In genomic region chr2:195658541-195658890, GRCh38 we compare ENCODE assay signal across 8 cellular contexts. TPM values are rescaled to one million over a fixed set of nuclear protein-coding genes. Genes with fewer than 3 reads are reported as not detected.
DNase-seq lines count a peak whose midpoint lies in the region; ATAC-seq and TF ChIP-seq lines count a peak whose summit lies in the region.

No MANE protein-coding gene starts in this region.

- H3K9ac ChIP-seq in OCI-LY3 (ENCODE audit: low read length): peak overlapping the region; percentile 93

- H3K36me3 ChIP-seq in ACC112 (ENCODE audit: insufficient read depth, low read length) (no peaks in the 10 kb centered on the region), OCI-LY3 (replicated peaks; ENCODE audit: low read depth, low read length) (peaks cover 9% of the 10 kb centered on the region), breast epithelium (no peaks in the 10 kb centered on the region), urinary bladder (ENCODE audit: insufficient read depth) (no peaks in the 10 kb centered on the region)

- peak overlapping the region; percentile 75 for H3K27ac ChIP-seq in ACC112 (ENCODE audit: low read depth, low read length)
- H3K27ac ChIP-seq in OCI-LY3 (ENCODE audit: low read length): peak overlapping the region; percentile 75
- peak overlapping the region; percentile 99 to 100 for H3K27ac ChIP-seq in breast epithelium
- H3K27ac ChIP-seq in urinary bladder (ENCODE audit: low read depth): no peak overlapping the region

- TF ChIP-seq CTCF in GM12865 (IDR thresholded peaks at IDR 0.05; ENCODE audit: insufficient read depth, low read depth, low read length, missing control alignments) (no peak), OCI-LY3 (IDR thresholded peaks at IDR 0.05; ENCODE audit: low read depth, low read length) (no peak), breast epithelium (IDR thresholded peaks at IDR 0.05) (no peak)

- peaks cover 20% of the 10 kb centered on the region for H3K4me1 ChIP-seq in ACC112 (ENCODE audit: control insufficient read depth, insufficient read depth, low read length, unreplicated experiment)
- H3K4me1 ChIP-seq in OCI-LY3 (ENCODE audit: low read length): peaks cover 46% of the 10 kb centered on the region
- peaks cover 0 to 4% of the 10 kb centered on the region in 2 donors for H3K4me1 ChIP-seq in breast epithelium
- no peaks in the 10 kb centered on the region for H3K4me1 ChIP-seq in urinary bladder (ENCODE audit: insufficient read depth)

- intact Hi-C loops in breast epithelium (cut with DNase I; ENCODE audit: low total_unique reads): no loop called here
- intact Hi-C loops in head of caudate nucleus (cut with DNase I): loop anchor here (10.0 kb wide), 1 partner anchor 84 kb away; no protein-coding TSS in a partner anchor

- H4K20me1 ChIP-seq in OCI-LY3 (ENCODE audit: insufficient read depth, low read length): peaks cover 26% of the 10 kb centered on the region

- peak; percentile 62 for DNase-seq in GM12865 (ENCODE audit: low read depth)
- no peak for DNase-seq in breast epithelium (ENCODE audit: low spot score in 2 of 2)
- DNase-seq in lung microvascular endothelial cell (ENCODE audit: low read depth in 2 of 2): peak; percentile 42 to 86
- DNase-seq in head of caudate nucleus: no peak

- peaks cover 32% of the 10 kb centered on the region for H3K79me2 ChIP-seq in ACC112 (ENCODE audit: control insufficient read depth, insufficient read depth, low read length, unreplicated experiment)
- peaks cover 49% of the 10 kb centered on the region for H3K79me2 ChIP-seq in OCI-LY3 (ENCODE audit: low read length)

- no peak for TF ChIP-seq POLR2A in breast epithelium (IDR thresholded peaks at IDR 0.05)

- WGBS in urinary bladder: 0% methylated on average over 1 of the region's 1 CpG

- H3K4me2 ChIP-seq in OCI-LY3 (ENCODE audit: low read length): peak overlapping the region; percentile 96

- H2AFZ ChIP-seq in ACC112 (ENCODE audit: low read length, unreplicated experiment): no peak overlapping the region
- no peak overlapping the region for H2AFZ ChIP-seq in OCI-LY3 (ENCODE audit: low read depth, low read length)

- H3K27me3 ChIP-seq in ACC112 (ENCODE audit: insufficient read depth, low read length) (no peaks in the 10 kb centered on the region), OCI-LY3 (ENCODE audit: low read depth, low read length) (no peaks in the 10 kb centered on the region), breast epithelium (no peaks in the 10 kb centered on the region)

- no peaks in the 10 kb centered on the region for H3K9me3 ChIP-seq in OCI-LY3 (ENCODE audit: insufficient read depth, low read length)
- H3K9me3 ChIP-seq in breast epithelium: no peaks in the 10 kb centered on the region

- H3K4me3 ChIP-seq in ACC112 (ENCODE audit: low read depth, low read length) (peak overlapping the region; percentile 82), GM12865 (ENCODE audit: low read depth, low read length) (peak overlapping the region; percentile 81), OCI-LY3 (ENCODE audit: low read length) (peak overlapping the region; percentile 85), breast epithelium (peak overlapping the region; percentile 84 to 100 (median 87)), urinary bladder (ENCODE audit: low read depth, low read length) (peak overlapping the region; percentile 95)

- no peak for ATAC-seq in GM19395 (IDR thresholded peaks at IDR 0.05; ENCODE audit: unreplicated experiment)

RNA-seq across cellular contexts. Expression of gene SLC39A10, which starts 1.5 kb away (rescaled TPM):
- total RNA-seq in breast epithelium (10 to 100 TPM; 16.3 to 31.5 (median 25.8) TPM), lung microvascular endothelial cell (20.7 and 27.2 TPM in 2 replicates), urinary bladder (54.8 TPM)
- 8.0 TPM for polyA plus RNA-seq in urinary bladder

Comparison
In these comparisons a context has a peak if more than half of its experiments do, and no peak if none do; other contexts are left out.
1. DNase-seq: peak in GM12865 (single experiment) and lung microvascular endothelial cell (2 of 2); none in breast epithelium (0 of 2) and head of caudate nucleus (0 of 42).
2. Peak in every context shown above with its lines, with median percentiles within 50 percentile points of each other: H3K4me3 ChIP-seq.